In the genomic region with DNA sequence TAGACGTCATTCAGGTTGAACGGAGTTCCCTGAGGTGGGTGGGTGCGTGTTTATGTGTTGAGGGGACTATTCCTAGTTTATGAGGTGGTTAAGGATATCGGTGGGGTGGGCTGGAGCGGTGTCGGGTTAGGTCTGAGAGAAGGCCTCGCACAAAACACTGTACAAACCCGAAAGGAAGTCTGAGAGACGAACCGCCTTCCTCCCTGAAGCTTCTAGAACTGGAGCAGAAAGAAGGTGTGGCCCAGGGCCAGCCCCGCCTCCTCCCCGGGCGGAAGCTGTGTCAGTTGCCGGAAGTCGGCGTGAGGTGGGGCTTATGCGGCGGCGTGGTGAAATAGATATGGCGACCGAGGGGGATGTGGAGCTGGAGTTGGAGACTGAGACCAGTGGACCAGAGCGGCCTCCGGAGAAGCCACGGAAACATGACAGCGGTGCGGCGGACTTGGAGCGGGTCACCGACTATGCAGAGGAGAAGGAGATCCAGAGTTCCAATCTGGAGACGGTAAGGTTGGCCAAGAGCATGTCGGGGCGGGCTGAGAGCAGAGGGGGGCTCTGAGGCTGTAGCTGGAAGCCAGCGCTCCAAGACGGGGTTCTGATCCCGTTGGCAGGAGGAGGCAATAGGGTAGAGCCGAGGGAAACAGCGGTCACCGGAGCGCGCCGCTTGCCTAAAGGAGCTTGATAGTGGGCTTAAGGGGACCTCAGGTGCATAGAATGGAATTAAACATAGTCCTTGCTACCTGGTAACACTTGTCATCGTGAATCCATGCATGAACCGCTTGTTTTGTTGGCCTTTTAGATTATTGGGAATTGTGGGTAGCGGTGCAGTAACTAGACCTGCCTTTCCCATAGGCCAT, we compare ENCODE assay signal across 8 cellular contexts. TPM values are rescaled to one million over a fixed set of nuclear protein-coding genes. Genes with fewer than 3 reads are reported as not detected.
DNase-seq lines count a peak whose midpoint lies in the region; ATAC-seq and TF ChIP-seq lines count a peak whose summit lies in the region.

Gene HYPK (plus strand): TSS at position 314 of the 851 bp plus-strand sequence. CDS start 24 bp downstream, at position 338.

- no peaks in the 10 kb centered on the region for H3K9me3 ChIP-seq in prostate gland

- DNase-seq in NCI-H1436 treated with DMSO at 0.1 percent for 48 hours (lab: John Stamatoyannopoulos, UW) (peak; percentile 38), amniotic epithelial cell (ENCODE audit: low read depth) (peak; percentile 81), left cardiac atrium (peak; percentile 95), prostate gland (ENCODE audit: low spot score) (peak; percentile 93), ureter (ENCODE audit: low spot score) (peak; percentile 96)

- H3K36me3 ChIP-seq in prostate gland, result no peaks in the 10 kb centered on the region

- WGBS in prostate gland, result 5% methylated on average over 44 of the region's 44 CpGs

- no peaks in the 10 kb centered on the region for H3K9me3 Mint-ChIP-seq in T-helper 1 cell treated with Interleukin-12 subunit alpha and Interleukin-12 subunit beta and Interleukin-4 antibody, amounts not matched to agents 30 μg/mL and 1 μg/mL, for 36 hours

- H3K4me3 Mint-ChIP-seq in T-helper 1 cell treated with Interleukin-12 subunit alpha and Interleukin-12 subunit beta and Interleukin-4 antibody, amounts not matched to agents 30 μg/mL and 1 μg/mL, for 36 hours, result peak within 1 kb of the TSS; percentile 98

- H3K36me3 Mint-ChIP-seq in T-helper 1 cell treated with Interleukin-12 subunit alpha and Interleukin-12 subunit beta and Interleukin-4 antibody, amounts not matched to agents 30 μg/mL and 1 μg/mL, for 36 hours (ENCODE audit: low read depth), result peaks cover 52% of the 10 kb centered on the region

- ATAC-seq in HG02623 (IDR thresholded peaks at IDR 0.05; ENCODE audit: unreplicated experiment) (peak; percentile 86), left cardiac atrium (peak; percentile 91 to 97)

- H3K27me3 Mint-ChIP-seq in T-helper 1 cell treated with Interleukin-12 subunit alpha and Interleukin-12 subunit beta and Interleukin-4 antibody, amounts not matched to agents 30 μg/mL and 1 μg/mL, for 36 hours (ENCODE audit: low read depth), result no peaks in the 10 kb centered on the region

- peak within 1 kb of the TSS; percentile 94 to 97 for H3K27ac ChIP-seq in prostate gland

- no peaks in the 10 kb centered on the region for H3K27me3 ChIP-seq in prostate gland (replicated peaks; ENCODE audit: insufficient read depth)

- H3K27ac Mint-ChIP-seq in T-helper 1 cell treated with Interleukin-12 subunit alpha and Interleukin-12 subunit beta and Interleukin-4 antibody, amounts not matched to agents 30 μg/mL and 1 μg/mL, for 36 hours, result peak within 1 kb of the TSS; percentile 96

- peaks cover 25% of the 10 kb centered on the region for H3K4me1 Mint-ChIP-seq in T-helper 1 cell treated with Interleukin-12 subunit alpha and Interleukin-12 subunit beta and Interleukin-4 antibody, amounts not matched to agents 30 μg/mL and 1 μg/mL, for 36 hours (ENCODE audit: low read depth)

- TF ChIP-seq POLR2A in GM10847 (IDR thresholded peaks at IDR 0.05; ENCODE audit: extremely low read depth, insufficient read length) (peak; percentile 67), prostate gland (IDR thresholded peaks at IDR 0.05) (peak; percentile 87)

- peak in 1 of 4 experiments; percentile 19 for TF ChIP-seq CTCF in prostate gland (IDR thresholded peaks at IDR 0.05)

- intact Hi-C loops in left cardiac atrium (cut with DNase I) (no loop called here), prostate gland (cut with DNase I) (no loop called here)

- peak within 1 kb of the TSS; percentile 52 to 70 for H3K4me3 ChIP-seq in prostate gland

- H3K4me1 ChIP-seq in prostate gland (replicated peaks), result peaks cover 16% of the 10 kb centered on the region

RNA-seq across cellular contexts. Expression of gene HYPK, which starts in this region (rescaled TPM):
- total RNA-seq in left cardiac atrium (10 to 100 TPM in 1 of 2 donors, 1 to 10 TPM in 1; 9.6 to 11.2 TPM), prostate gland (10 to 100 TPM; 10.9 to 19.9 TPM), ureter (14.3 TPM)

Comparison
In these comparisons a context has a peak if more than half of its experiments do, and no peak if none do; other contexts are left out.
1. Peak in every context shown above with its lines: DNase-seq, ATAC-seq, H3K4me3 ChIP-seq and H3K27ac ChIP-seq.
2. DNase-seq: peak in every context shown above with its lines; median percentile 96 in ureter; 95 in left cardiac atrium; 93 in prostate gland; 81 in amniotic epithelial cell; 38 in NCI-H1436 treated with DMSO at 0.1 percent for 48 hours.